ENCODE assay signal across 8 cellular contexts in the genomic region with DNA sequence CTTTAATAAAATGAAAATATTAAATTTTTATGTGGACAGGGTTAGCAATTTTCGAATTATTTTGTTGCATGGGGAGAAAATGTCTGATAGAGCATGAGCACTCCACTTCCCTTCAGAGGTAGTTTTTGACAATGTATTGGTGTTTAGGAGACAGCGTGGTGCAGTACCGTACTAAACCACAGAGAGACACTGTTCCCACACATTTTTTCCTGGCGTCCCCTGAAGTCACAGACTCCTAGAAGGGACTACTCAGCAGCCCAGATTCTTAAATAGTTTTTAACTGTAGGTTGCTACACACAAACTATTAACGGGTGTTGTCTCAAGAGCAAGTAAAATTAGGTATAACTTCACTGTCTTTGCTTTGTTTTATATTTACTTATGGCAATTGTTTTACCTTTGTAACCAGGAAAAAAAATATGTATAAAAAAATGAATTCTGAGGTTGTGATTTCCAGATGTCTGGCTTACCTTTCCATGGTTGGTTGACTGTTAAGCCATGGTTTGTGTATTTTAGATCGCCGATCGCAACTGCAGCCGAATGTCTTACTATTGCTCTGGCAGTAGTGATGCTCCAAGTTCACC.
DNase-seq lines count a peak whose midpoint lies in the region; TF ChIP-seq lines count a peak whose summit lies in the region.

No MANE protein-coding gene starts in this region.

- WGBS in stomach, 5 donors = 26 to 44% (median 35%) methylated on average over 9 of the region's 9 CpGs

- H3K4me1 ChIP-seq in DOHH2 (ENCODE audit: control insufficient read depth, low read length) (no peaks in the 10 kb centered on the region), OCI-LY3 (ENCODE audit: low read length) (peaks cover 28% of the 10 kb centered on the region), breast epithelium (no peaks in the 10 kb centered on the region), stomach (no peaks in the 10 kb centered on the region)

- H3K36me3 ChIP-seq in DOHH2 (ENCODE audit: control insufficient read depth, low read length) (peaks cover 26% of the 10 kb centered on the region), OCI-LY3 (replicated peaks; ENCODE audit: low read depth, low read length) (peaks cover 17% of the 10 kb centered on the region), breast epithelium (no peaks in the 10 kb centered on the region), stomach (peaks cover 4 to 52% (median 18%) of the 10 kb centered on the region in 4 donors)

- no peaks in the 10 kb centered on the region for H3K9me2 ChIP-seq in DOHH2 (replicated peaks; ENCODE audit: control insufficient read depth, low read length)

- no peak overlapping the region for H3K9ac ChIP-seq in OCI-LY3 (ENCODE audit: low read length)

- H3K27ac ChIP-seq in DOHH2 (ENCODE audit: low read depth, low read length) (no peak overlapping the region), OCI-LY3 (ENCODE audit: low read length) (no peak overlapping the region), breast epithelium (no peak overlapping the region), stomach (no peak overlapping the region)

- H3K4me2 ChIP-seq in DOHH2 (ENCODE audit: low read length) (no peak overlapping the region), OCI-LY3 (ENCODE audit: low read length) (no peak overlapping the region)

- TF ChIP-seq POLR2A in breast epithelium (IDR thresholded peaks at IDR 0.05) (no peak), stomach (IDR thresholded peaks at IDR 0.05) (no peak)

- intact Hi-C loops in breast epithelium (cut with DNase I; ENCODE audit: low total_unique reads) = no loop called here
- intact Hi-C loops in stomach (cut with DNase I; ENCODE audit: low total_unique reads) = loop anchor here (10.0 kb wide), 1 partner anchor 419 kb away; no protein-coding TSS in a partner anchor

- H4K20me1 ChIP-seq in DOHH2 (ENCODE audit: control insufficient read depth, insufficient read depth, low read depth, low read length) (no peaks in the 10 kb centered on the region), OCI-LY3 (ENCODE audit: insufficient read depth, low read length) (no peaks in the 10 kb centered on the region)

- no peaks in the 10 kb centered on the region for H3K27me3 ChIP-seq in DOHH2 (ENCODE audit: control insufficient read depth, low read length)
- H3K27me3 ChIP-seq in OCI-LY3 (ENCODE audit: low read depth, low read length) = no peaks in the 10 kb centered on the region
- no peaks in the 10 kb centered on the region for H3K27me3 ChIP-seq in breast epithelium
- H3K27me3 ChIP-seq in stomach = no peaks in the 10 kb centered on the region

- no peak overlapping the region for H2AFZ ChIP-seq in OCI-LY3 (ENCODE audit: low read depth, low read length)

- peak; percentile 78 for TF ChIP-seq CTCF in DOHH2 (IDR thresholded peaks at IDR 0.05; ENCODE audit: low read depth, low read length, poor library complexity, severe bottlenecking)
- TF ChIP-seq CTCF in OCI-LY3 (IDR thresholded peaks at IDR 0.05; ENCODE audit: low read depth, low read length) = peak; percentile 76
- peak; percentile 75 to 80 (median 78) for TF ChIP-seq CTCF in breast epithelium (IDR thresholded peaks at IDR 0.05)
- peak in 5 of 7 experiments; percentile 83 to 92 (median 90) for TF ChIP-seq CTCF in stomach (IDR thresholded peaks at IDR 0.05)

- no peak overlapping the region for H3K4me3 ChIP-seq in DOHH2 (ENCODE audit: low read length)
- H3K4me3 ChIP-seq in OCI-LY3 (ENCODE audit: low read length) = no peak overlapping the region
- no peak overlapping the region for H3K4me3 ChIP-seq in breast epithelium
- no peak overlapping the region for H3K4me3 ChIP-seq in stomach

- H3K9me3 ChIP-seq in DOHH2 (ENCODE audit: control insufficient read depth, insufficient read depth, low read length) (no peaks in the 10 kb centered on the region), OCI-LY3 (ENCODE audit: insufficient read depth, low read length) (no peaks in the 10 kb centered on the region), breast epithelium (no peaks in the 10 kb centered on the region), stomach (no peaks in the 10 kb centered on the region)

- H3F3A ChIP-seq in DOHH2 (ENCODE audit: control insufficient read depth, insufficient read depth) = no peaks in the 10 kb centered on the region

- TF ChIP-seq EP300 in stomach (IDR thresholded peaks at IDR 0.05) = no peak

- H3K79me2 ChIP-seq in DOHH2 (ENCODE audit: control insufficient read depth, low read length) = no peaks in the 10 kb centered on the region
- H3K79me2 ChIP-seq in OCI-LY3 (ENCODE audit: low read length) = no peaks in the 10 kb centered on the region

- DNase-seq in HuH-7.5 (ENCODE audit: low spot score) (peak; percentile 37), breast epithelium (ENCODE audit: low spot score in 2 of 2) (no peak), iris pigment epithelial cell (ENCODE audit: low read depth) (peak; percentile 61), stomach (peak; percentile 57), GDM1 (lab: John Stamatoyannopoulos, UW) (no peak), SHP77 treated with DMSO at 0.1 percent for 48 hours (lab: John Stamatoyannopoulos, UW) (no peak)

Comparison
In these comparisons a context has a peak if more than half of its experiments do, and no peak if none do; other contexts are left out.
1. DNase-seq: peak in HuH-7.5 (single experiment), iris pigment epithelial cell (single experiment) and stomach (single experiment); none in breast epithelium (0 of 2), GDM1 (single experiment) and SHP77 treated with DMSO at 0.1 percent for 48 hours (single experiment).
2. Peak in every context shown above with its lines, with median percentiles within 50 percentile points of each other: CTCF ChIP-seq.